8 cellular contexts compared by ENCODE assay signal in the genomic region with DNA sequence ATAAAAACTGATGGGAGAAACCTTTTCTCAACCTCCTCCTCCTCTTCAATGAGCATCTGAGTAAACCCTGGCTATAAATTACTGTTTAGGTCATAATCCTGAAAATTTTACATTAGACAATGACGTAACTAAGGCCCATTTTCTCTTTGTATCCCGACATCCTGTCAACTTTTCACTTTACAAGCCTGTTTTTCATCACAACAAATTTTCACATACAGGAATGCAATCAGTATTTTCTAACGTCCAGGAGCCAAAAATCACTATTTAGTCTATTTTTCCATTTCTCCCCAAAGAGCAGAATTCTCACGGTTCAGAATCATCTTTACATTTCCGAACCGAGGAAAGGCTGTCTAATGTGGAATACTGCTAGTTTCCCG. TPM values are rescaled to one million over a fixed set of nuclear protein-coding genes. Genes with fewer than 3 reads are reported as not detected.
DNase-seq lines count a peak whose midpoint lies in the region; ATAC-seq, FAIRE-seq and TF ChIP-seq lines count a peak whose summit lies in the region.

No MANE protein-coding gene starts in this region.

- DNase-seq in HCT116 (ENCODE audit: low read depth, low spot score): no peak
- DNase-seq in ascending aorta (ENCODE audit: low spot score in 2 of 2): no peak
- no peak for DNase-seq in HepG2 (ENCODE audit: low spot score)
- DNase-seq in tibial artery: no peak
- no peak for DNase-seq in middle frontal gyrus (ENCODE audit: extremely low spot score, low spot score)
- DNase-seq in germinal center (ENCODE audit: low spot score): no peak

- no TSS peak for BruUV-seq in HCT116 (replicated peaks; lab: Mats Ljungman, UMichigan)
- no TSS peak for BruUV-seq in HepG2 (replicated peaks; lab: Mats Ljungman, UMichigan)

- peaks cover 43% of the 10 kb centered on the region for H3K79me2 ChIP-seq in HCT116 (ENCODE audit: insufficient read depth, low read length)
- peaks cover 16% of the 10 kb centered on the region for H3K79me2 ChIP-seq in HepG2 (ENCODE audit: insufficient read depth, low read length)

- FAIRE-seq in HepG2 (lab: Jason Lieb, UNC): no peak

- TF ChIP-seq POLR2A in HCT116 (IDR thresholded peaks at IDR 0.05; ENCODE audit: borderline replicate concordance, extremely low read depth, insufficient read depth, insufficient read length) (no peak), HepG2 (IDR thresholded peaks at IDR 0.05; ENCODE audit: insufficient read depth in 1 of 2, low read depth in 2 of 2, low read length in 2 of 2) (no peak)

- TF ChIP-seq RAD21 in HCT116 (IDR thresholded peaks at IDR 0.05; ENCODE audit: low read depth): 0 out of 2 replicates have a peak, but pooled peaks have one; percentile 2
- no peak for TF ChIP-seq RAD21 in HepG2 (CRISPR knock-in tag; IDR thresholded peaks at IDR 0.05)

- peak overlapping the region; percentile 74 for H3K9ac ChIP-seq in HCT116 (ENCODE audit: low read length)
- H3K9ac ChIP-seq in HepG2 (ENCODE audit: insufficient read depth, low read depth, low read length): peak overlapping the region; percentile 74

- TF ChIP-seq EP300 in HepG2 (IDR thresholded peaks at IDR 0.05; ENCODE audit: low read depth in 2 of 2, low read length in 2 of 2): no peak
- no peak for TF ChIP-seq EP300 in HepG2 (CRISPR knock-in tag; IDR thresholded peaks at IDR 0.05; ENCODE audit: borderline replicate concordance)

- H3K4me3 ChIP-seq in HCT116 (replicated peaks in 1 of 2; ENCODE audit: low read depth in 1 of 2, low read length in 2 of 2) (peak overlapping the region; percentile 62 to 79), ascending aorta (peak overlapping the region; percentile 91 to 94), HepG2 (replicated peaks in 1 of 3; ENCODE audit: insufficient read depth in 1 of 3, low read depth in 2 of 3, low read length in 3 of 3) (peak overlapping the region; percentile 78 to 86 (median 85)), tibial artery (peak overlapping the region; percentile 77 to 83)

- peak overlapping the region; percentile 83 for H3K4me2 ChIP-seq in HCT116 (ENCODE audit: low read length)
- peak overlapping the region; percentile 86 for H3K4me2 ChIP-seq in HepG2 (ENCODE audit: low read depth, low read length)

- POLR2A ChIA-PET in HCT116 (lab: Charles Lee) (no interaction called here), HepG2 (lab: Yijun Ruan, JAX) (interaction anchor here (0.9 to 1.0 kb wide), 2 partner anchors 236 to 279 kb away, joined by 3 read pairs; a partner anchor contains a TSS)

- under 1% methylated on average over 7 of the region's 7 CpGs for WGBS in HepG2 (ENCODE audit: low lambda C conversion rate)

- CTCF ChIA-PET in HCT116 (lab: Charles Lee) (no interaction called here), HepG2 (lab: Yijun Ruan, JAX; ENCODE audit: low intra/inter-chr PET ratio, low total read pairs) (interaction anchor here (6.0 kb wide), 1 partner anchor 265 kb away, joined by 55 read pairs; no protein-coding TSS in a partner anchor)

- H3K4me1 ChIP-seq in HCT116 (ENCODE audit: control insufficient read depth in 1 of 2, insufficient read depth in 2 of 2, low read length in 2 of 2) (peaks cover 12 to 37% of the 10 kb centered on the region in 2 experiments), ascending aorta (peaks cover 0 to 28% of the 10 kb centered on the region in 2 donors), HepG2 (ENCODE audit: insufficient read depth, low read length) (peaks cover 24% of the 10 kb centered on the region), tibial artery (peaks cover 0 to 34% (median 15%) of the 10 kb centered on the region in 4 donors)

- no peaks in the 10 kb centered on the region for H3K9me2 ChIP-seq in HCT116 (ENCODE audit: insufficient read depth)

- intact Hi-C loops in HCT116 (cut with micrococcal nuclease): loop anchor here (1.0 kb wide), 1 partner anchor 249 kb away; a partner anchor contains a TSS
- intact Hi-C loops in ascending aorta (cut with DNase I): loop anchor here (1.0 to 5.0 kb wide), 6 partner anchors 59 to 384 kb away; a partner anchor contains a TSS
- intact Hi-C loops in HepG2 (cut with micrococcal nuclease; ENCODE audit: unreplicated experiment): loop anchor here (5.0 kb wide), 3 partner anchors 194 to 374 kb away; no protein-coding TSS in a partner anchor
- intact Hi-C loops in tibial artery (cut with DNase I; ENCODE audit: low total_unique reads): loop anchor here (5.0 to 10.0 kb wide), 2 partner anchors 249 to 382 kb away; a partner anchor contains a TSS

- H3K27me3 ChIP-seq in HCT116 (ENCODE audit: insufficient read depth, low read length) (no peaks in the 10 kb centered on the region), ascending aorta (no peaks in the 10 kb centered on the region), HepG2 (ENCODE audit: control insufficient read depth in 1 of 2, insufficient read depth in 2 of 2, low read length in 2 of 2) (no peaks in the 10 kb centered on the region), tibial artery (no peaks in the 10 kb centered on the region)

- no peak for ATAC-seq in HCT116
- ATAC-seq in HepG2: no peak
- no peak for ATAC-seq in HG03432 (IDR thresholded peaks at IDR 0.05; ENCODE audit: unreplicated experiment)

- H3K27ac ChIP-seq in 22Rv1 (peak overlapping the region; percentile 63), HCT116 (ENCODE audit: low read depth, low read length) (peak overlapping the region; percentile 75), ascending aorta (peak overlapping the region; percentile 99 to 100), HepG2 (ENCODE audit: extremely low read length, insufficient read depth, low read length) (peak overlapping the region; percentile 23), tibial artery (peak overlapping the region; percentile 97 to 99)

- TF ChIP-seq CTCF in 22Rv1 (IDR thresholded peaks at IDR 0.05) (no peak), HCT116 (IDR thresholded peaks at IDR 0.05 in 2 of 3, conservative IDR thresholded peaks at IDR 0.05 in 1 of 3; ENCODE audit: borderline replicate concordance in 1 of 3, insufficient read depth in 1 of 3, low read depth in 2 of 3, low read length in 2 of 3) (no peak), ascending aorta (IDR thresholded peaks at IDR 0.05) (no peak), HepG2 (CRISPR knock-in tag; IDR thresholded peaks at IDR 0.05) (no peak), tibial artery (IDR thresholded peaks at IDR 0.05) (no peak)

- no peaks in the 10 kb centered on the region for H3K9me3 ChIP-seq in HCT116 (ENCODE audit: control insufficient read depth in 1 of 2, insufficient read depth in 1 of 2, low read depth in 1 of 2, low read length in 2 of 2)
- H3K9me3 ChIP-seq in ascending aorta: no peaks in the 10 kb centered on the region
- no peaks in the 10 kb centered on the region for H3K9me3 ChIP-seq in HepG2 (ENCODE audit: low read length)
- no peaks in the 10 kb centered on the region for H3K9me3 ChIP-seq in tibial artery

- H4K20me1 ChIP-seq in HCT116 (ENCODE audit: insufficient read depth): 0 out of 2 replicates have a peak, but pooled peaks cover 3% of the 10 kb centered on the region
- no peaks in the 10 kb centered on the region for H4K20me1 ChIP-seq in HepG2 (ENCODE audit: insufficient read depth, low read length)

- no peak overlapping the region for H2AFZ ChIP-seq in HCT116 (ENCODE audit: low read depth, low read length, poor library complexity, severe bottlenecking)
- H2AFZ ChIP-seq in HepG2 (ENCODE audit: low read length): no peak overlapping the region

- RAD21 ChIA-PET in HCT116 (lab: Charles Lee; ENCODE audit: low non-redundant PET in 1 of 2, low total read pairs in 2 of 2, uncharacterized antibody in 2 of 2, unreplicated experiment in 2 of 2): no interaction called here

- H3K36me3 ChIP-seq in HCT116 (ENCODE audit: control insufficient read depth in 1 of 2, insufficient read depth in 2 of 2, low read length in 2 of 2): no peaks in the 10 kb centered on the region
- no peaks in the 10 kb centered on the region for H3K36me3 ChIP-seq in ascending aorta
- no peaks in the 10 kb centered on the region for H3K36me3 ChIP-seq in HepG2 (replicated peaks in 1 of 2; ENCODE audit: control insufficient read depth in 1 of 2, insufficient read depth in 2 of 2, low read length in 2 of 2)
- H3K36me3 ChIP-seq in tibial artery: peaks cover 0 to 8% (median 0%) of the 10 kb centered on the region in 3 donors

- in situ Hi-C loops in HepG2 (cut with HindIII; ENCODE audit: extremely low pct_ligation_motif_present, low pct_unique_long_range_greater_than_20kb): loop anchor here (5.0 kb wide), 2 partner anchors 114 to 264 kb away; no protein-coding TSS in a partner anchor

RNA-seq across cellular contexts. Expression of a gene that starts 1.2 kb away (rescaled TPM):
- total RNA-seq in HCT116 (2021; ENCODE audit: unreplicated experiment): 26.6 TPM
- polyA plus RNA-seq in HCT116 (2012): 10.4 and 13.0 TPM in 2 replicates
- total RNA-seq in ascending aorta: 16.9 TPM
- total RNA-seq in HepG2 (2016; rRNA removed; fragmentation: Illumina TruSeq; extraction: Trizol): 21.3 and 28.1 TPM in 2 replicates
- total RNA-seq in HepG2 (2016; cell fraction: cytosol; rRNA removed; fragmentation: Illumina TruSeq; extraction: Trizol; ENCODE audit: low read depth): 6.0 and 6.9 TPM in 2 replicates
- 22.4 and 29.7 TPM in 2 replicates for total RNA-seq in HepG2 (2016; cell fraction: insoluble cytoplasmic fraction; rRNA removed; fragmentation: Illumina TruSeq; extraction: Trizol)
- total RNA-seq in HepG2 (2016; cell fraction: membrane; rRNA removed; fragmentation: Illumina TruSeq; extraction: Trizol): 15.7 and 18.0 TPM in 2 replicates
- total RNA-seq in HepG2 (2016; cell fraction: nucleus; rRNA removed; fragmentation: Illumina TruSeq; extraction: Trizol): 19.0 and 22.0 TPM in 2 replicates
- polyA plus RNA-seq in HepG2 (2011; rRNA removed): 9.9 and 10.1 TPM in 2 replicates
- polyA plus RNA-seq in HepG2 (2011; cell fraction: cytosol; rRNA removed): 6.6 and 8.9 TPM in 2 replicates
- polyA plus RNA-seq in HepG2 (2011; cell fraction: nucleus; rRNA removed): 6.8 and 7.4 TPM in 2 replicates
- polyA plus RNA-seq in HepG2 (2012): 8.4 and 12.6 TPM in 2 replicates
- 1.8 and 2.3 TPM in 2 replicates for polyA plus RNA-seq in HepG2 (2016; cell fraction: cytosol; fragmentation: Illumina TruSeq; extraction: Trizol; ENCODE audit: low read depth)
- polyA plus RNA-seq in HepG2 (2016; cell fraction: insoluble cytoplasmic fraction; fragmentation: Illumina TruSeq; extraction: Trizol; ENCODE audit: low read depth): 19.3 and 20.2 TPM in 2 replicates
- polyA plus RNA-seq in HepG2 (2016; cell fraction: membrane; fragmentation: Illumina TruSeq; extraction: Trizol; ENCODE audit: low read depth): 6.7 and 7.2 TPM in 2 replicates
- polyA plus RNA-seq in HepG2 (2016; cell fraction: nucleus; fragmentation: Illumina TruSeq; extraction: Trizol; ENCODE audit: insufficient read depth, low read depth): 28.6 and 33.9 TPM in 2 replicates
- 14.8 and 27.8 TPM in 2 replicates for polyA minus RNA-seq in HepG2 (2011; rRNA and poly(A)+ RNA removed; ENCODE audit: low replicate concordance)
- polyA minus RNA-seq in HepG2 (2011; cell fraction: cytosol; rRNA and poly(A)+ RNA removed): 13.6 and 18.8 TPM in 2 replicates
- polyA minus RNA-seq in HepG2 (2011; cell fraction: nucleus; rRNA and poly(A)+ RNA removed): 14.2 and 17.7 TPM in 2 replicates

RNA-seq across cellular contexts. Expression of a gene that starts 45.9 kb away (rescaled TPM):
- total RNA-seq in HCT116 (2021; ENCODE audit: unreplicated experiment) (13.5 TPM), ascending aorta (10.3 TPM), HepG2 (2016; rRNA removed; fragmentation: Illumina TruSeq; extraction: Trizol) (15.1 and 19.4 TPM in 2 replicates)
- polyA plus RNA-seq in HCT116 (2012): 7.1 and 8.1 TPM in 2 replicates
- 4.2 and 4.9 TPM in 2 replicates for total RNA-seq in HepG2 (2016; cell fraction: cytosol; rRNA removed; fragmentation: Illumina TruSeq; extraction: Trizol; ENCODE audit: low read depth)
- 15.4 and 19.7 TPM in 2 replicates for total RNA-seq in HepG2 (2016; cell fraction: insoluble cytoplasmic fraction; rRNA removed; fragmentation: Illumina TruSeq; extraction: Trizol)
- total RNA-seq in HepG2 (2016; cell fraction: membrane; rRNA removed; fragmentation: Illumina TruSeq; extraction: Trizol): 6.6 and 7.0 TPM in 2 replicates
- total RNA-seq in HepG2 (2016; cell fraction: nucleus; rRNA removed; fragmentation: Illumina TruSeq; extraction: Trizol): 12.6 and 15.6 TPM in 2 replicates
- 10.9 and 13.9 TPM in 2 replicates for polyA plus RNA-seq in HepG2 (2011; rRNA removed)
- 7.8 and 7.9 TPM in 2 replicates for polyA plus RNA-seq in HepG2 (2011; cell fraction: cytosol; rRNA removed)
- 9.8 and 11.9 TPM in 2 replicates for polyA plus RNA-seq in HepG2 (2011; cell fraction: nucleus; rRNA removed)
- polyA plus RNA-seq in HepG2 (2012): 8.9 TPM in 2 replicates
- polyA plus RNA-seq in HepG2 (2016; cell fraction: cytosol; fragmentation: Illumina TruSeq; extraction: Trizol; ENCODE audit: low read depth): 1.2 and 1.3 TPM in 2 replicates
- 13.3 and 15.0 TPM in 2 replicates for polyA plus RNA-seq in HepG2 (2016; cell fraction: insoluble cytoplasmic fraction; fragmentation: Illumina TruSeq; extraction: Trizol; ENCODE audit: low read depth)
- polyA plus RNA-seq in HepG2 (2016; cell fraction: membrane; fragmentation: Illumina TruSeq; extraction: Trizol; ENCODE audit: low read depth): 1.8 TPM in 2 replicates
- polyA plus RNA-seq in HepG2 (2016; cell fraction: nucleus; fragmentation: Illumina TruSeq; extraction: Trizol; ENCODE audit: insufficient read depth, low read depth): 13.9 and 14.0 TPM in 2 replicates
- polyA minus RNA-seq in HepG2 (2011; rRNA and poly(A)+ RNA removed; ENCODE audit: low replicate concordance): 6.2 and 7.1 TPM in 2 replicates
- 8.8 and 9.5 TPM in 2 replicates for polyA minus RNA-seq in HepG2 (2011; cell fraction: cytosol; rRNA and poly(A)+ RNA removed)
- polyA minus RNA-seq in HepG2 (2011; cell fraction: nucleus; rRNA and poly(A)+ RNA removed): 21.0 and 25.5 TPM in 2 replicates

RNA-seq across cellular contexts. Expression of a gene that starts 46.2 kb away (rescaled TPM):
- total RNA-seq in HCT116 (2021; ENCODE audit: unreplicated experiment) (84.3 TPM), ascending aorta (52.2 TPM), HepG2 (2016; rRNA removed; fragmentation: Illumina TruSeq; extraction: Trizol) (94.8 and 133 TPM in 2 replicates)
- 36.6 and 58.1 TPM in 2 replicates for polyA plus RNA-seq in HCT116 (2012)
- 45.3 and 48.4 TPM in 2 replicates for total RNA-seq in HepG2 (2016; cell fraction: cytosol; rRNA removed; fragmentation: Illumina TruSeq; extraction: Trizol; ENCODE audit: low read depth)
- 94.6 and 133 TPM in 2 replicates for total RNA-seq in HepG2 (2016; cell fraction: insoluble cytoplasmic fraction; rRNA removed; fragmentation: Illumina TruSeq; extraction: Trizol)
- total RNA-seq in HepG2 (2016; cell fraction: membrane; rRNA removed; fragmentation: Illumina TruSeq; extraction: Trizol): 77.8 and 78.0 TPM in 2 replicates
- total RNA-seq in HepG2 (2016; cell fraction: nucleus; rRNA removed; fragmentation: Illumina TruSeq; extraction: Trizol): 49.2 and 51.5 TPM in 2 replicates
- polyA plus RNA-seq in HepG2 (2011; rRNA removed): 40.8 and 53.4 TPM in 2 replicates
- polyA plus RNA-seq in HepG2 (2011; cell fraction: cytosol; rRNA removed): 33.3 and 37.5 TPM in 2 replicates
- polyA plus RNA-seq in HepG2 (2011; cell fraction: nucleus; rRNA removed): 15.1 and 19.9 TPM in 2 replicates
- polyA plus RNA-seq in HepG2 (2012): 60.7 and 69.3 TPM in 2 replicates
- polyA plus RNA-seq in HepG2 (2016; cell fraction: cytosol; fragmentation: Illumina TruSeq; extraction: Trizol; ENCODE audit: low read depth): 40.3 and 41.0 TPM in 2 replicates
- 132 and 137 TPM in 2 replicates for polyA plus RNA-seq in HepG2 (2016; cell fraction: insoluble cytoplasmic fraction; fragmentation: Illumina TruSeq; extraction: Trizol; ENCODE audit: low read depth)
- 67.1 and 72.3 TPM in 2 replicates for polyA plus RNA-seq in HepG2 (2016; cell fraction: membrane; fragmentation: Illumina TruSeq; extraction: Trizol; ENCODE audit: low read depth)
- polyA plus RNA-seq in HepG2 (2016; cell fraction: nucleus; fragmentation: Illumina TruSeq; extraction: Trizol; ENCODE audit: insufficient read depth, low read depth): 76.0 and 78.0 TPM in 2 replicates
- polyA minus RNA-seq in HepG2 (2011; rRNA and poly(A)+ RNA removed; ENCODE audit: low replicate concordance): 36.2 and 55.8 TPM in 2 replicates
- 33.5 and 35.7 TPM in 2 replicates for polyA minus RNA-seq in HepG2 (2011; cell fraction: cytosol; rRNA and poly(A)+ RNA removed)
- polyA minus RNA-seq in HepG2 (2011; cell fraction: nucleus; rRNA and poly(A)+ RNA removed): 19.4 and 20.3 TPM in 2 replicates

Comparison
In these comparisons a context has a peak if more than half of its experiments do, and no peak if none do; other contexts are left out.
1. H3K27ac ChIP-seq: peak in every context shown above with its lines; median percentile 100 in ascending aorta; 98 in tibial artery; 75 in HCT116; 63 in 22Rv1; 23 in HepG2.